8 cellular contexts compared by ENCODE assay signal in genomic region chr11:62573592-62574362, GRCh38. TPM values are rescaled to one million over a fixed set of nuclear protein-coding genes. Genes with fewer than 3 reads are reported as not detected.
DNase-seq lines count a peak whose midpoint lies in the region; ATAC-seq and TF ChIP-seq lines count a peak whose summit lies in the region.

Gene EEF1G, minus strand, starts transcription at chr11:62573891. Its CDS starts 49 bp downstream, at chr11:62573842.

- H3K4me3 ChIP-seq in effector memory CD4-positive, alpha-beta T cell (ENCODE audit: insufficient read depth, low read depth, low read length, poor library complexity, severe bottlenecking) = peak within 1 kb of the TSS; percentile 97

- H3K27me3 ChIP-seq in effector memory CD4-positive, alpha-beta T cell (replicated peaks; ENCODE audit: control insufficient read depth, insufficient read depth, low read length, poor library complexity, severe bottlenecking) = no peaks in the 10 kb centered on the region

- peak; percentile 90 for ATAC-seq in memory B cell (ENCODE audit: low read depth)

- H3K36me3 Mint-ChIP-seq in memory B cell = peaks cover 38% of the 10 kb centered on the region

- POLR2A ChIA-PET in activated CD8-positive, alpha-beta memory T cell treated with anti-CD3 and anti-CD28 coated beads for 36 hours (lab: Charles Lee) = interaction anchor here (0.6 to 3.0 kb wide), 15 partner anchors 12 to 308 kb away, joined by 3 to 33 read pairs (median 4); partner anchors contain the start of genes B3GAT3, C11orf98, CSKMT and EML3

- peak within 1 kb of the TSS; percentile 93 for H3K4me3 Mint-ChIP-seq in memory B cell

- CTCF ChIA-PET in activated CD8-positive, alpha-beta memory T cell treated with anti-CD3 and anti-CD28 coated beads for 36 hours (lab: Charles Lee) = interaction anchor here (1.0 to 2.5 kb wide), 5 partner anchors 18 to 213 kb away, joined by 3 to 10 read pairs (median 5); partner anchors contain the start of genes ROM1 and TUT1

- H3K9me3 Mint-ChIP-seq in memory B cell = no peaks in the 10 kb centered on the region

- peaks cover 32% of the 10 kb centered on the region for H3K4me1 Mint-ChIP-seq in memory B cell

- peaks cover 15% of the 10 kb centered on the region for H3K4me1 ChIP-seq in effector memory CD4-positive, alpha-beta T cell (ENCODE audit: control insufficient read depth, insufficient read depth, low read length, poor library complexity, severe bottlenecking)

- DNase-seq in CMK (ENCODE audit: low read depth) = peak; percentile 99
- peak; percentile 95 for DNase-seq in GM20000 (ENCODE audit: low spot score)
- DNase-seq in HT-29 (ENCODE audit: low spot score) = peak; percentile 100
- DNase-seq in NOMO-1 (lab: John Stamatoyannopoulos, UW; ENCODE audit: unreplicated experiment in 2 of 2) = peak; percentile 100
- DNase-seq in effector memory CD4-positive, alpha-beta T cell = peak; percentile 96 to 98 (median 98)
- DNase-seq in memory B cell (ENCODE audit: low spot score in 2 of 2) = peak; percentile 85 to 96
- peak; percentile 94 for DNase-seq in stimulated activated CD8-positive, alpha-beta memory T cell treated with anti-CD3 and anti-CD28 coated beads, Interleukin-12 subunit alpha, Interleukin-12 subunit beta, amount 100 ng/mL, for 24 hours (ENCODE audit: extremely low read depth)

- H3K27me3 Mint-ChIP-seq in memory B cell = no peaks in the 10 kb centered on the region

- H3K27ac Mint-ChIP-seq in memory B cell = peak within 1 kb of the TSS; percentile 93

- TF ChIP-seq CTCF in GM20000 (IDR thresholded peaks at IDR 0.05; ENCODE audit: extremely low read depth, missing control alignments) = no peak

- peaks cover 39% of the 10 kb centered on the region for H3K36me3 ChIP-seq in effector memory CD4-positive, alpha-beta T cell (ENCODE audit: control insufficient read depth, insufficient read depth, low read length)

- H3K9me3 ChIP-seq in effector memory CD4-positive, alpha-beta T cell (ENCODE audit: control insufficient read depth, low read length) = no peaks in the 10 kb centered on the region

- H3K27ac ChIP-seq in effector memory CD4-positive, alpha-beta T cell (ENCODE audit: insufficient read depth, low read length, poor library complexity, severe bottlenecking) = peak within 1 kb of the TSS; percentile 84

RNA-seq across cellular contexts. Expression of gene EEF1G, which starts in this region (rescaled TPM):
- 1,888 and 1,945 TPM in 2 replicates for total RNA-seq in HT-29 (2014; rRNA removed; shearing (Covaris generic))
- total RNA-seq in activated CD8-positive, alpha-beta memory T cell treated with anti-CD3 and anti-CD28 coated beads for 36 hours = 1,000 to 10,000 TPM; 1,860 to 1,862 TPM

Comparison
In these comparisons a context has a peak if more than half of its experiments do, and no peak if none do; other contexts are left out.
1. Peak in every context shown above with its lines: DNase-seq, ATAC-seq, H3K4me3 ChIP-seq and H3K27ac ChIP-seq.